22 cellular contexts compared by ENCODE assay signal in the genomic region with DNA sequence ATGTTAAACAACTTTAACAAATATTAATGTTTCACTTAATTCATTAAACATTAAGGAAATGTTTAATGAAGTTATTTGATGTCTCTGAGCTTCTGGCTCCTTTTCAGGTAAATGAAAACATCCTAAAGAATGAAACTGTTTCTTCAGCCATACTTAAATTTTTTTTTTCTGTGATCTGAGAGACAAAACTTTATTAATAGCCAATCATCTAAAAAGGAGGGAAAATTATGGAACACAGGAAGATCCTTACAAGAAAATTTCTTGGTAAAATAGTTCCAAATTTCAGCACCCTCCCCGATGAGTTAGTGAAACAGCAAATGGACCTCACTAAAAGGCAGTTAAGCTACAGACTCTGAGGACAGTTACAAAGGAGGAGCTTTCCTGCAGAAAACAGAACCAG.
DNase-seq lines count a peak whose midpoint lies in the region; ATAC-seq, FAIRE-seq and TF ChIP-seq lines count a peak whose summit lies in the region.
"Had no signal": no experiment of that assay in that cellular context is flagged by ENCODE, and none has a peak within 500 bp of the region (broad histone marks: within the 10 kb centered on the region; RNA-seq: fewer than 3 reads in every experiment).

No MANE protein-coding gene starts in this region.

- TF ChIP-seq EP300 in GM12878 (IDR thresholded peaks at IDR 0.05; ENCODE audit: borderline replicate concordance in 1 of 2, control insufficient read depth in 1 of 2, low read depth in 2 of 2, low read length in 2 of 2) (no peak), sigmoid colon (IDR thresholded peaks at IDR 0.05) (no peak)

- no TSS peak for BruUV-seq in GM12878 (replicated peaks; lab: Mats Ljungman, UMichigan)

- H3K27me3 ChIP-seq in CD4-positive, alpha-beta T cell (ENCODE audit: control insufficient read depth, insufficient read depth, low read length) = no peaks in the 10 kb centered on the region
- no peaks in the 10 kb centered on the region for H3K27me3 ChIP-seq in CD8-positive, alpha-beta T cell (ENCODE audit: insufficient read depth, low read length)
- H3K27me3 ChIP-seq in GM12878 (replicated peaks in 1 of 2; ENCODE audit: control insufficient read depth in 2 of 2, insufficient read depth in 2 of 2, low read length in 1 of 2) = no peaks in the 10 kb centered on the region
- H3K27me3 ChIP-seq in sigmoid colon = no peaks in the 10 kb centered on the region
- H3K27me3 ChIP-seq: SJSA1 had no signal

- 100% methylated on average over 1 of the region's 1 CpG for WGBS in GM12878 (ENCODE audit: insufficient coverage, insufficient replicate concordance, low lambda C conversion rate, missing lambda C conversion rate)
- 94 to 99% methylated on average over 1 of the region's 1 CpG for WGBS in sigmoid colon, 2 donors

- POLR2A ChIA-PET in CD4-positive, alpha-beta T cell (lab: Charles Lee) = no interaction called here
- POLR2A ChIA-PET in CD8-positive, alpha-beta T cell (lab: Charles Lee) = no interaction called here
- POLR2A ChIA-PET in GM12878 (lab: Charles Lee) = no interaction called here

- no peaks in the 10 kb centered on the region for H3K79me2 ChIP-seq in GM12878 (ENCODE audit: control insufficient read depth, insufficient read depth, low read length)

- no peak overlapping the region for H2AFZ ChIP-seq in GM12878 (ENCODE audit: control insufficient read depth, low read depth, low read length)
- H2AFZ ChIP-seq: PC-9 had no signal

- H3K9me3 Mint-ChIP-seq in CD4-positive, alpha-beta T cell = no peaks in the 10 kb centered on the region
- peaks cover 14% of the 10 kb centered on the region for H3K9me3 Mint-ChIP-seq in CD8-positive, alpha-beta T cell
- peaks cover 0 to 17% (median 8%) of the 10 kb centered on the region in 7 donors for H3K9me3 Mint-ChIP-seq in naive B cell

- H3K4me3 ChIP-seq in CD8-positive, alpha-beta T cell (ENCODE audit: low read depth, low read length) = no peak overlapping the region
- no peak overlapping the region for H3K4me3 ChIP-seq in GM12878
- H3K4me3 ChIP-seq in sigmoid colon = no peak overlapping the region
- H3K4me3 ChIP-seq: HAP-1, PC-9, SJSA1 had no signal

- FAIRE-seq in GM12878 (lab: Jason Lieb, UNC) = no peak

- H3K9ac ChIP-seq in GM12878 (ENCODE audit: control insufficient read depth, insufficient read depth, low read length) = no peak overlapping the region

- H3K36me3 ChIP-seq in CD8-positive, alpha-beta T cell (ENCODE audit: insufficient read depth, low read length) = no peaks in the 10 kb centered on the region
- H3K36me3 ChIP-seq in GM12878 (ENCODE audit: control insufficient read depth in 2 of 2, insufficient read depth in 2 of 2, low read length in 1 of 2) = peaks cover 0 to 4% of the 10 kb centered on the region in 2 experiments; a peak in 1 of 4 replicates
- peaks cover 0 to 20% (median 0%) of the 10 kb centered on the region in 4 donors for H3K36me3 ChIP-seq in sigmoid colon

- in situ Hi-C loops in GM12878 (cut with MboI) = no loop called here

- H3K4me1 ChIP-seq in CD8-positive, alpha-beta T cell (ENCODE audit: insufficient read depth, low read length) = peaks cover 7% of the 10 kb centered on the region
- H3K4me1 ChIP-seq in GM12878 (ENCODE audit: control insufficient read depth, insufficient read depth, low read length) = peaks cover 15% of the 10 kb centered on the region
- H3K4me1 ChIP-seq in sigmoid colon = peaks cover 0 to 15% (median 13%) of the 10 kb centered on the region in 4 donors
- H3K4me1 ChIP-seq: SJSA1 had no signal

- no peak overlapping the region for H3K27ac ChIP-seq in CD4-positive, alpha-beta T cell (ENCODE audit: low read depth, low read length)
- H3K27ac ChIP-seq in CD8-positive, alpha-beta T cell (ENCODE audit: low read depth, low read length) = no peak overlapping the region
- H3K27ac ChIP-seq in GM12878 (ENCODE audit: control insufficient read depth, insufficient read depth) (no peak overlapping the region), sigmoid colon (no peak overlapping the region)
- H3K27ac ChIP-seq: PC-9, SJSA1 had no signal

- no peak for TF ChIP-seq POLR2A in GM12878 (IDR thresholded peaks at IDR 0.05; ENCODE audit: low read depth, low read length)
- TF ChIP-seq POLR2A in sigmoid colon (IDR thresholded peaks at IDR 0.05) = no peak

- no peak for DNase-seq in CD4-positive, alpha-beta T cell
- no peak for DNase-seq in CD8-positive, alpha-beta T cell
- DNase-seq in GM12878 (ENCODE audit: low read depth, low spot score) (no peak), naive B cell (no peak), sigmoid colon (no peak), cerebellar cortex (ENCODE audit: low spot score) (no peak)
- DNase-seq: C1 segment of cervical spinal cord, DMS153, GOT3, IMR-90, NCI-H1048, NCI-H1417, NCI-H1694, NCI-H2029 treated with DMSO at 0.1 percent for 48 hours, NCI-H446 treated with DMSO at 0.1 percent for 48 hours, NCI-H526, NCI-H82, PC-9, Right ventricle myocardium superior had no signal

- peaks cover 12% of the 10 kb centered on the region for H3K9me3 ChIP-seq in CD4-positive, alpha-beta T cell (ENCODE audit: control insufficient read depth, low read length)
- H3K9me3 ChIP-seq in CD8-positive, alpha-beta T cell (ENCODE audit: low read length) = no peaks in the 10 kb centered on the region
- H3K9me3 ChIP-seq in GM12878 (replicated peaks; ENCODE audit: control insufficient read depth, insufficient read depth, low read length) (no peaks in the 10 kb centered on the region; the same call in 1 of the 3 replicates), sigmoid colon (no peaks in the 10 kb centered on the region)
- H3K9me3 ChIP-seq: HAP-1, SJSA1 had no signal

- H3K36me3 Mint-ChIP-seq in CD4-positive, alpha-beta T cell (ENCODE audit: low read depth) = peaks cover 56% of the 10 kb centered on the region
- peaks cover 46% of the 10 kb centered on the region for H3K36me3 Mint-ChIP-seq in CD8-positive, alpha-beta T cell
- peaks cover 0 to 32% of the 10 kb centered on the region in 2 donors for H3K36me3 Mint-ChIP-seq in naive B cell

- no peak overlapping the region for H3K4me2 ChIP-seq in GM12878 (ENCODE audit: control insufficient read depth, insufficient read depth)
- H3K4me2 ChIP-seq: PC-9 had no signal

- CTCF ChIA-PET in CD4-positive, alpha-beta T cell (lab: Charles Lee) = no interaction called here
- CTCF ChIA-PET in CD8-positive, alpha-beta T cell (lab: Charles Lee) = interaction anchor here (0.7 kb wide), 1 partner anchor 258 kb away, joined by 5 read pairs; no protein-coding TSS in a partner anchor
- CTCF ChIA-PET in GM12878 (lab: Yijun Ruan, JAX) = interaction anchor here (0.9 to 1.4 kb wide), 4 partner anchors 14 to 180 kb away, joined by 3 to 7 read pairs (median 3); a partner anchor contains a TSS

- SMC1A ChIA-PET in GM12878 (lab: Charles Lee; ENCODE audit: uncharacterized antibody, unreplicated experiment) = interaction anchor here (0.8 to 3.1 kb wide), 6 partner anchors 12 to 181 kb away, joined by 3 to 9 read pairs (median 4); a partner anchor contains a TSS

- no peaks in the 10 kb centered on the region for H3K27me3 Mint-ChIP-seq in CD4-positive, alpha-beta T cell
- no peaks in the 10 kb centered on the region for H3K27me3 Mint-ChIP-seq in CD8-positive, alpha-beta T cell (ENCODE audit: low read depth)
- no peaks in the 10 kb centered on the region for H3K27me3 Mint-ChIP-seq in naive B cell

- no peak for TF ChIP-seq RAD21 in GM12878 (IDR thresholded peaks at IDR 0.05; ENCODE audit: insufficient read depth, low read depth, low read length)

- no peak for TF ChIP-seq CTCF in CD4-positive, alpha-beta T cell (IDR thresholded peaks at IDR 0.05)
- TF ChIP-seq CTCF in CD8-positive, alpha-beta T cell (IDR thresholded peaks at IDR 0.05) = no peak
- TF ChIP-seq CTCF in GM12878 (IDR thresholded peaks at IDR 0.05 in 2 of 3, conservative IDR thresholded peaks at IDR 0.05 in 1 of 3; ENCODE audit: control insufficient read depth in 2 of 3, extremely low read depth in 1 of 3, insufficient read depth in 1 of 3, low read depth in 3 of 3, low read length in 3 of 3) (no peak), sigmoid colon (IDR thresholded peaks at IDR 0.05) (no peak)

- RAD21 ChIA-PET in GM12878 (lab: Charles Lee; ENCODE audit: unreplicated experiment) = interaction anchor here (1.0 kb wide), 1 partner anchor 39 kb away, joined by 4 read pairs; a partner anchor contains a TSS

- no peak overlapping the region for H3K4me3 Mint-ChIP-seq in CD4-positive, alpha-beta T cell
- no peak overlapping the region for H3K4me3 Mint-ChIP-seq in CD8-positive, alpha-beta T cell
- no peak overlapping the region for H3K4me3 Mint-ChIP-seq in naive B cell

- H4K20me1 ChIP-seq in GM12878 (ENCODE audit: control insufficient read depth, insufficient read depth) = no peaks in the 10 kb centered on the region

- H3K27ac Mint-ChIP-seq in CD4-positive, alpha-beta T cell = peak overlapping the region; percentile 31
- H3K27ac Mint-ChIP-seq in CD8-positive, alpha-beta T cell = peak overlapping the region; percentile 60
- peak overlapping the region in 4 of 6 donors; percentile 1 to 87 (median 50) for H3K27ac Mint-ChIP-seq in naive B cell

- intact Hi-C loops in CD4-positive, alpha-beta T cell (cut with DNase I, micrococcal nuclease) = no loop called here
- intact Hi-C loops in CD8-positive, alpha-beta T cell (cut with DNase I, micrococcal nuclease) = no loop called here
- intact Hi-C loops in GM12878 (cut with micrococcal nuclease; ENCODE audit: unreplicated experiment) (no loop called here), sigmoid colon (cut with DNase I) (no loop called here)

- peaks cover 13% of the 10 kb centered on the region for H3K4me1 Mint-ChIP-seq in CD4-positive, alpha-beta T cell (ENCODE audit: low read depth)
- H3K4me1 Mint-ChIP-seq in CD8-positive, alpha-beta T cell (ENCODE audit: low read depth) = peaks cover 13% of the 10 kb centered on the region
- H3K4me1 Mint-ChIP-seq in naive B cell = peaks cover 0 to 19% (median 9%) of the 10 kb centered on the region in 3 donors

- no peak for ATAC-seq in CD4-positive, alpha-beta T cell (ENCODE audit: poor library complexity)
- no peak for ATAC-seq in CD8-positive, alpha-beta T cell
- no peak for ATAC-seq in GM12878
- ATAC-seq in naive B cell (ENCODE audit: low read depth in 2 of 2) = no peak
- no peak for ATAC-seq in HG02571 (IDR thresholded peaks at IDR 0.05; ENCODE audit: unreplicated experiment)

TF ChIP-seq in GM12878, 131 proteins besides CTCF, POLR2A, EP300 and RAD21 (continues in another document):
- TF ChIP-seq, protein P1, sequence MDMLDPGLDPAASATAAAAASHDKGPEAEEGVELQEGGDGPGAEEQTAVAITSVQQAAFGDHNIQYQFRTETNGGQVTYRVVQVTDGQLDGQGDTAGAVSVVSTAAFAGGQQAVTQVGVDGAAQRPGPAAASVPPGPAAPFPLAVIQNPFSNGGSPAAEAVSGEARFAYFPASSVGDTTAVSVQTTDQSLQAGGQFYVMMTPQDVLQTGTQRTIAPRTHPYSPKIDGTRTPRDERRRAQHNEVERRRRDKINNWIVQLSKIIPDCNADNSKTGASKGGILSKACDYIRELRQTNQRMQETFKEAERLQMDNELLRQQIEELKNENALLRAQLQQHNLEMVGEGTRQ (IDR thresholded peaks at IDR 0.05; ENCODE audit: borderline replicate concordance, low read depth, low read length) = no peak
- TF ChIP-seq ZNF622 (IDR thresholded peaks at IDR 0.05) = no peak
